In genomic region chr6:152380993-152381898, GRCh38 we compare ENCODE assay signal across 1 cellular context.
TF ChIP-seq lines count a peak whose summit lies in the region.

No MANE protein-coding gene starts in this region.

TF ChIP-seq in GM23338, 12 proteins besides CTCF, POLR2A, EP300 and RAD21 (continued from another document):
- TF ChIP-seq, protein P1, sequence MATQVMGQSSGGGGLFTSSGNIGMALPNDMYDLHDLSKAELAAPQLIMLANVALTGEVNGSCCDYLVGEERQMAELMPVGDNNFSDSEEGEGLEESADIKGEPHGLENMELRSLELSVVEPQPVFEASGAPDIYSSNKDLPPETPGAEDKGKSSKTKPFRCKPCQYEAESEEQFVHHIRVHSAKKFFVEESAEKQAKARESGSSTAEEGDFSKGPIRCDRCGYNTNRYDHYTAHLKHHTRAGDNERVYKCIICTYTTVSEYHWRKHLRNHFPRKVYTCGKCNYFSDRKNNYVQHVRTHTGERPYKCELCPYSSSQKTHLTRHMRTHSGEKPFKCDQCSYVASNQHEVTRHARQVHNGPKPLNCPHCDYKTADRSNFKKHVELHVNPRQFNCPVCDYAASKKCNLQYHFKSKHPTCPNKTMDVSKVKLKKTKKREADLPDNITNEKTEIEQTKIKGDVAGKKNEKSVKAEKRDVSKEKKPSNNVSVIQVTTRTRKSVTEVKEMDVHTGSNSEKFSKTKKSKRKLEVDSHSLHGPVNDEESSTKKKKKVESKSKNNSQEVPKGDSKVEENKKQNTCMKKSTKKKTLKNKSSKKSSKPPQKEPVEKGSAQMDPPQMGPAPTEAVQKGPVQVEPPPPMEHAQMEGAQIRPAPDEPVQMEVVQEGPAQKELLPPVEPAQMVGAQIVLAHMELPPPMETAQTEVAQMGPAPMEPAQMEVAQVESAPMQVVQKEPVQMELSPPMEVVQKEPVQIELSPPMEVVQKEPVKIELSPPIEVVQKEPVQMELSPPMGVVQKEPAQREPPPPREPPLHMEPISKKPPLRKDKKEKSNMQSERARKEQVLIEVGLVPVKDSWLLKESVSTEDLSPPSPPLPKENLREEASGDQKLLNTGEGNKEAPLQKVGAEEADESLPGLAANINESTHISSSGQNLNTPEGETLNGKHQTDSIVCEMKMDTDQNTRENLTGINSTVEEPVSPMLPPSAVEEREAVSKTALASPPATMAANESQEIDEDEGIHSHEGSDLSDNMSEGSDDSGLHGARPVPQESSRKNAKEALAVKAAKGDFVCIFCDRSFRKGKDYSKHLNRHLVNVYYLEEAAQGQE (IDR thresholded peaks at IDR 0.05; ENCODE audit: unreplicated experiment), result no peak
- TF ChIP-seq CREB1 (CRISPR knock-in tag; IDR thresholded peaks at IDR 0.05; ENCODE audit: low read depth), result no peak
